In the genomic region with DNA sequence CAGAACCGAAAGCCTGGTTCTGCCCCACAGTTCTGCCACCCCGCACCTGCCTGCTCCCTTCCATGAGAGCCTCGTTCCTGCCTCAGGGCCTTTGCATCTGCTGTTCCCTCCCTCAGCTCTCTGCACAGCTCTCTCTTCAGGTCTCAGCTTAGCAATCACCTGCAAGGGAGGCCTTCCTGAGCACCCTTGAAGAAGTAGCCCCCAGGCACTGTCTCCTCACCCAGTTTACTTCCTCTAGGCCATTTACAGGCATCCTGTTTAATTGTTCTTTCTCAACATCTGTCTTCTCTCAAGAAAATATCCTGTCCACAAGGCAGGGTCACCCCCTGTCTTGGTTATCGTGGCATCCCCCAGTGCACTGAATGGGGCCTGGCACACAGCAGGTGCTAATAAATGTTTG, we compare ENCODE assay signal across 1 cellular context.
A peak's percentile ranks its signal among the peaks of the same experiment; 100 is the strongest.
TF ChIP-seq lines count a peak whose summit lies in the region.

No MANE protein-coding gene starts in this region.

TF ChIP-seq in K562, 482 proteins besides CTCF, POLR2A, EP300 and RAD21:
- no peak for TF ChIP-seq PBX2 (CRISPR knock-in tag; IDR thresholded peaks at IDR 0.05; ENCODE audit: low read depth)
- no peak for TF ChIP-seq PBX2 (tag; conservative IDR thresholded peaks at IDR 0.05; ENCODE audit: low read depth)
- no peak for TF ChIP-seq ZNF75A (CRISPR knock-in tag; IDR thresholded peaks at IDR 0.05)
- TF ChIP-seq TCF7 (IDR thresholded peaks at IDR 0.05; ENCODE audit: borderline replicate concordance): no peak
- no peak for TF ChIP-seq CXXC5 (CRISPR knock-in tag; IDR thresholded peaks at IDR 0.05)
- peak; percentile 29 for TF ChIP-seq RBM25 (IDR thresholded peaks at IDR 0.05; ENCODE audit: low read depth, low read length, severe bottlenecking)
- TF ChIP-seq ZNF174 (CRISPR knock-in tag; IDR thresholded peaks at IDR 0.05): no peak
- TF ChIP-seq ZNF766 (CRISPR knock-in tag; conservative IDR thresholded peaks at IDR 0.05): no peak
- no peak for TF ChIP-seq NR4A1 (CRISPR knock-in tag; IDR thresholded peaks at IDR 0.05)
- TF ChIP-seq NR4A1 (tag; IDR thresholded peaks at IDR 0.05): no peak
- TF ChIP-seq RAD51 (IDR thresholded peaks at IDR 0.05; ENCODE audit: borderline replicate concordance, low read depth): no peak
- TF ChIP-seq, protein P1, sequence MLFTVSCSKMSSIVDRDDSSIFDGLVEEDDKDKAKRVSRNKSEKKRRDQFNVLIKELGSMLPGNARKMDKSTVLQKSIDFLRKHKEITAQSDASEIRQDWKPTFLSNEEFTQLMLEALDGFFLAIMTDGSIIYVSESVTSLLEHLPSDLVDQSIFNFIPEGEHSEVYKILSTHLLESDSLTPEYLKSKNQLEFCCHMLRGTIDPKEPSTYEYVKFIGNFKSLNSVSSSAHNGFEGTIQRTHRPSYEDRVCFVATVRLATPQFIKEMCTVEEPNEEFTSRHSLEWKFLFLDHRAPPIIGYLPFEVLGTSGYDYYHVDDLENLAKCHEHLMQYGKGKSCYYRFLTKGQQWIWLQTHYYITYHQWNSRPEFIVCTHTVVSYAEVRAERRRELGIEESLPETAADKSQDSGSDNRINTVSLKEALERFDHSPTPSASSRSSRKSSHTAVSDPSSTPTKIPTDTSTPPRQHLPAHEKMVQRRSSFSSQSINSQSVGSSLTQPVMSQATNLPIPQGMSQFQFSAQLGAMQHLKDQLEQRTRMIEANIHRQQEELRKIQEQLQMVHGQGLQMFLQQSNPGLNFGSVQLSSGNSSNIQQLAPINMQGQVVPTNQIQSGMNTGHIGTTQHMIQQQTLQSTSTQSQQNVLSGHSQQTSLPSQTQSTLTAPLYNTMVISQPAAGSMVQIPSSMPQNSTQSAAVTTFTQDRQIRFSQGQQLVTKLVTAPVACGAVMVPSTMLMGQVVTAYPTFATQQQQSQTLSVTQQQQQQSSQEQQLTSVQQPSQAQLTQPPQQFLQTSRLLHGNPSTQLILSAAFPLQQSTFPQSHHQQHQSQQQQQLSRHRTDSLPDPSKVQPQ (CRISPR knock-in tag; IDR thresholded peaks at IDR 0.05; ENCODE audit: borderline replicate concordance): no peak
- no peak for TF ChIP-seq EP400 (IDR thresholded peaks at IDR 0.05)
- TF ChIP-seq MYNN (IDR thresholded peaks at IDR 0.05): no peak
- TF ChIP-seq MYNN (CRISPR knock-in tag; IDR thresholded peaks at IDR 0.05): no peak
- no peak for TF ChIP-seq SRSF7 (optimal IDR thresholded peaks at IDR 0.05; ENCODE audit: low read depth, low read length)
- TF ChIP-seq BCOR (IDR thresholded peaks at IDR 0.05): peak; percentile 35; the same call in 1 of the 2 replicates
- TF ChIP-seq RBM39 (optimal IDR thresholded peaks at IDR 0.05; ENCODE audit: low read depth, low read length): no peak
- TF ChIP-seq STAT5A (IDR thresholded peaks at IDR 0.05; ENCODE audit: borderline replicate concordance, low read length): no peak
